ENCODE assay signal across 30 cellular contexts in the genomic region with DNA sequence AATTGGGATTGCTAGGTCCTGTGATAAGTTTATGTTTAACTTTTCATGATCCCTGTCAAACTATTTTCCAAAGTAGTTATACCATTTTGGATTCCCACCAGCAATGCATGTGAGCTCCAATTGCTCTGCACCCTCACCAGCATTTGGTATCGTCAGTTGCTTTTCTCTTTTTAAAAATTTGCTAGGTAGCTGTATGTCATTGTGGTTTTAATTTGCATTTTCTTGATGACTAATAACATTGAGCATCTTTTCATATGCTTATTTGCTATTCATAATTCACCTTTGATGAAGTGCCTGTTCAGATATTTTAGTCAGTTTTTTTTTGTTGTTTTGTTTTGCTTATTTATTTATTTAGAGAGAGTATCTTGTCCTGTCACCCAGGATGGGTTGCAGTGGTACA. TPM values are rescaled to one million over a fixed set of nuclear protein-coding genes. Genes with fewer than 3 reads are reported as not detected.
"Had no signal": no experiment of that assay in that cellular context is flagged by ENCODE, and none has a peak within 500 bp of the region (broad histone marks: within the 10 kb centered on the region; RNA-seq: fewer than 3 reads in every experiment).

No MANE protein-coding gene starts in this region.

- H3K27me3 ChIP-seq: colonic mucosa, gastrocnemius medialis had no signal

- H3K9me3 ChIP-seq: colonic mucosa, esophagus squamous epithelium, gastrocnemius medialis, heart right ventricle, left lung, lower lobe of right lung, mucosa of descending colon had no signal

- H3K36me3 ChIP-seq: colonic mucosa, esophagus squamous epithelium, gastrocnemius medialis, heart right ventricle, left lung, lower lobe of right lung had no signal

- H3K27ac ChIP-seq: colonic mucosa, epithelial cell of prostate, esophagus squamous epithelium, gastrocnemius medialis, heart right ventricle, left lung, lower lobe of right lung had no signal

- FAIRE-seq: endometrium, islet of Langerhans, keratinocyte had no signal

- ATAC-seq: effector memory CD8-positive, alpha-beta T cell; esophagus mucosa; gastrocnemius medialis; heart right ventricle; left cardiac atrium; left lung; left ventricle myocardium superior; lower lobe of right lung; mucosa of descending colon had no signal

- H3K4me1 ChIP-seq: colonic mucosa, gastrocnemius medialis, heart right ventricle, left lung, lower lobe of right lung had no signal

- H3K4me3 ChIP-seq: colonic mucosa, esophagus squamous epithelium, gastrocnemius medialis, heart right ventricle, left lung, lower lobe of right lung, mucosa of descending colon had no signal

- DNase-seq: colonic mucosa; cortex of kidney; effector CD8-positive, alpha-beta T cell; effector memory CD8-positive, alpha-beta T cell; endodermal cell; erythroblast; esophagus squamous epithelium; foreskin fibroblast; foreskin melanocyte; gastrocnemius medialis; glutamatergic neuron; head of caudate nucleus; heart right ventricle; hippocampal formation; left cardiac atrium; left lung; left ventricle myocardium superior; lower lobe of right lung; mesenchymal stem cell; mucosa of descending colon; naive B cell had no signal

RNA-seq across cellular contexts. Expression of a gene that starts 12.5 kb away (rescaled TPM):
- total RNA-seq: colonic mucosa, endodermal cell, esophagus mucosa, esophagus squamous epithelium, gastrocnemius medialis, heart right ventricle, left cardiac atrium, left ventricle myocardium superior, lower leg skin, lower lobe of right lung, lung microvascular endothelial cell, mesenteric fat pad, mesothelial cell of epicardium, mucosa of descending colon had no signal
- polyA plus RNA-seq: keratinocyte had no signal
